8 cellular contexts compared by ENCODE assay signal in the genomic region with DNA sequence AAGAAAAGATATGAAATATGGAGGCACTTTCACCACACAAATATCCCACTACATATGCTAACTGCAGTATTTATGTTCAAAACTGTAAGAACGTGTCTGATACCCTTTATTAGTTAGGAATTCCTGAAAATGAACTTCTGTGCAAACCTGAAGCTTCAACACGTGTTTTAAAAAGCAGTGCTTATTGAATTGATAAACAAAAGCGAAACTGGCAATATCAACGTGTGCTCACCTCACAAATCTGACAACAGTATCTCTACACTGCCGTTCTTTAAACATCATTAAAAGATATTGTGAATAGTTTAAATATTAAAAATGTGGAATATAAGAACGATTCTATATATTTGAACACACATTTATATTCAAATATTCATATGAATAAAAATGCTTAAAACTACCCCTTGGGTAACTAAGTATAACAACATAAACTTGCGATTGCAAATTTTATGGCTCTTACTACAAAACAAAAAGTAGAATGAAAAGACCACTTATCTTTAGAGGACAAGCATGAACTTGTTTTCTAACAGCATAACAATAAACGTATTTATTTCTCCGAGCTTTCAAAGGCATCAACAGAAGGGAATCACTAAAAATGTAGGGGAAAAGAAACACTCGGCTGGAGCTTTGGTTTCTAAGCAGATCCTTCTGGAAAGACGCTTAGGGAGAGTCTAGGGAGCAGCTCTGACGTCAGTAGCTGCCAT. TPM values are rescaled to one million over a fixed set of nuclear protein-coding genes. Genes with fewer than 3 reads are reported as not detected.
DNase-seq lines count a peak whose midpoint lies in the region; ATAC-seq and TF ChIP-seq lines count a peak whose summit lies in the region.

A gene (minus strand): TSS at position 670 of the 701 bp plus-strand sequence. CDS start 17,738 bp downstream, outside the sequence.

- H3K27me3 ChIP-seq in body of pancreas (no peaks in the 10 kb centered on the region), kidney epithelial cell (ENCODE audit: control insufficient read depth, insufficient read depth, low read length) (no peaks in the 10 kb centered on the region)

- no peak for TF ChIP-seq CTCF in body of pancreas (IDR thresholded peaks at IDR 0.05)
- TF ChIP-seq CTCF in kidney epithelial cell (IDR thresholded peaks at IDR 0.05; ENCODE audit: insufficient read depth, low read length, poor library complexity, severe bottlenecking), result no peak

- TF ChIP-seq POLR2A in body of pancreas (IDR thresholded peaks at IDR 0.05), result no peak

- 1% methylated on average over 12 of the region's 12 CpGs for WGBS in body of pancreas, 2 donors

- ATAC-seq in body of pancreas (no peak), HG02973 (IDR thresholded peaks at IDR 0.05; ENCODE audit: unreplicated experiment) (no peak), esophagus mucosa (no peak)

- no peaks in the 10 kb centered on the region for H3K9me3 ChIP-seq in body of pancreas

- intact Hi-C loops in body of pancreas (cut with DNase I), result no loop called here

- H3K27ac ChIP-seq in body of pancreas, result peak within 1 kb of the TSS; percentile 98 to 100 (median 100)

- H3K4me1 ChIP-seq in body of pancreas, result peaks cover 35% of the 10 kb centered on the region

- H3K4me3 ChIP-seq in body of pancreas (peak within 1 kb of the TSS; percentile 26 to 42), kidney epithelial cell (ENCODE audit: low read depth, low read length) (peak within 1 kb of the TSS; percentile 49)

- H3K36me3 ChIP-seq in body of pancreas (replicated peaks in 1 of 2; ENCODE audit: insufficient read depth in 1 of 2, low read depth in 2 of 2) (peaks cover 0 to 3% of the 10 kb centered on the region in 2 donors), kidney epithelial cell (ENCODE audit: control insufficient read depth, insufficient read depth, low read length) (no peaks in the 10 kb centered on the region)

- peak; percentile 25 for DNase-seq in NCI-H1092 treated with DMSO at 0.1 percent for 48 hours (lab: John Stamatoyannopoulos, UW)
- no peak for DNase-seq in NCI-H1092 (lab: John Stamatoyannopoulos, UW)
- peak; percentile 8 for DNase-seq in NCI-H1694 (lab: John Stamatoyannopoulos, UW)
- no peak for DNase-seq in body of pancreas
- no peak for DNase-seq in kidney epithelial cell (ENCODE audit: low read depth)
- DNase-seq in stromal cell of bone marrow (ENCODE audit: low read depth), result peak; percentile 90

RNA-seq across cellular contexts. Expression of the gene that starts here (rescaled TPM):
- 1 to 10 TPM; 2.0 to 2.1 TPM for total RNA-seq in body of pancreas
- total RNA-seq in kidney epithelial cell, result 0.07 and 0.13 TPM in 2 replicates
- total RNA-seq in esophagus mucosa, result 0.60 TPM

Comparison
In these comparisons a context has a peak if more than half of its experiments do, and no peak if none do; other contexts are left out.
1. DNase-seq: peak in NCI-H1092 treated with DMSO at 0.1 percent for 48 hours (single experiment), NCI-H1694 (single experiment) and stromal cell of bone marrow (single experiment); none in NCI-H1092 (single experiment), body of pancreas (0 of 4) and kidney epithelial cell (single experiment).